Comparison of ENCODE assay signal across 17 cellular contexts in genomic region chr18:79494936-79495335, GRCh38.
DNase-seq lines count a peak whose midpoint lies in the region; ATAC-seq, FAIRE-seq and TF ChIP-seq lines count a peak whose summit lies in the region.
"Had no signal": no experiment of that assay in that cellular context is flagged by ENCODE, and none has a peak within 500 bp of the region (broad histone marks: within the 10 kb centered on the region; RNA-seq: fewer than 3 reads in every experiment).

No MANE protein-coding gene starts in this region.

- TF ChIP-seq CTCF in activated B cell treated with CpG ODN at 0.5 μM for 24 hours (IDR thresholded peaks at IDR 0.05) (no peak), spleen (IDR thresholded peaks at IDR 0.05 in 8 of 11, conservative IDR thresholded peaks at IDR 0.05 in 3 of 11) (no peak), esophagus muscularis mucosa (IDR thresholded peaks at IDR 0.05) (no peak)

- WGBS in spleen, 5 donors, result 95 to 97% (median 96%) methylated on average over 16 of the region's 16 CpGs
- 95% methylated on average over 11 of the region's 16 CpGs for WGBS in esophagus muscularis mucosa

- intact Hi-C loops in activated B cell treated with CpG ODN at 0.5 μM for 24 hours (cut with micrococcal nuclease) (no loop called here), spleen (cut with DNase I; ENCODE audit: low total_unique reads) (no loop called here), esophagus muscularis mucosa (cut with DNase I) (no loop called here)

- H3K4me1 ChIP-seq in spleen (peaks cover 8 to 42% (median 18%) of the 10 kb centered on the region in 6 donors), esophagus muscularis mucosa (peaks cover 6 to 26% (median 26%) of the 10 kb centered on the region in 4 donors)

- peaks cover 39% of the 10 kb centered on the region for H3K4me1 Mint-ChIP-seq in activated T-cell treated with anti-CD3 and anti-CD28 coated beads, Interleukin-2, amount 50 U/mL, for 24 hours (ENCODE audit: low read depth)
- H3K4me1 Mint-ChIP-seq in activated T-cell treated with anti-CD3 and anti-CD28 coated beads, Interleukin-2, amount 50 U/mL, for 4 hours (ENCODE audit: low read depth), result peaks cover 27% of the 10 kb centered on the region
- H3K4me1 Mint-ChIP-seq in activated B cell treated with CpG ODN at 0.5 μM for 24 hours (peaks cover 43% of the 10 kb centered on the region), memory B cell (peaks cover 21% of the 10 kb centered on the region)

- H3K27me3 ChIP-seq in spleen (replicated peaks in 1 of 7), result no peaks in the 10 kb centered on the region
- no peaks in the 10 kb centered on the region for H3K27me3 ChIP-seq in esophagus muscularis mucosa

- FAIRE-seq in frontal cortex (lab: Jason Lieb, UNC), result no peak

- H3K9me3 Mint-ChIP-seq in activated T-cell treated with anti-CD3 and anti-CD28 coated beads, Interleukin-2, amount 50 U/mL, for 24 hours, result peaks cover 23% of the 10 kb centered on the region
- H3K9me3 Mint-ChIP-seq in activated T-cell treated with anti-CD3 and anti-CD28 coated beads, Interleukin-2, amount 50 U/mL, for 4 hours, result peaks cover 25% of the 10 kb centered on the region
- H3K9me3 Mint-ChIP-seq in activated B cell treated with CpG ODN at 0.5 μM for 24 hours (peaks cover 17% of the 10 kb centered on the region), memory B cell (peaks cover 13% of the 10 kb centered on the region)

- no peak overlapping the region for H3K4me3 Mint-ChIP-seq in activated T-cell treated with anti-CD3 and anti-CD28 coated beads, Interleukin-2, amount 50 U/mL, for 24 hours
- no peak overlapping the region for H3K4me3 Mint-ChIP-seq in activated T-cell treated with anti-CD3 and anti-CD28 coated beads, Interleukin-2, amount 50 U/mL, for 4 hours
- H3K4me3 Mint-ChIP-seq in activated B cell treated with CpG ODN at 0.5 μM for 24 hours (no peak overlapping the region), memory B cell (peak overlapping the region; percentile 43)
- H3K4me3 Mint-ChIP-seq: effector memory CD8-positive, alpha-beta T cell had no signal

- H3K9me3 ChIP-seq in spleen, result peaks cover 0 to 35% (median 22%) of the 10 kb centered on the region in 8 donors
- peaks cover 0 to 14% (median 5%) of the 10 kb centered on the region in 4 donors for H3K9me3 ChIP-seq in esophagus muscularis mucosa

- no peak for ATAC-seq in activated T-cell treated with anti-CD3 and anti-CD28 coated beads, Interleukin-2, amount 50 U/mL, for 4 hours
- no peak for ATAC-seq in activated B cell treated with CpG ODN at 0.5 μM for 24 hours (ENCODE audit: low read depth)
- ATAC-seq in memory B cell (ENCODE audit: low read depth), result no peak
- ATAC-seq: effector memory CD8-positive, alpha-beta T cell had no signal

- TF ChIP-seq POLR2A in spleen (IDR thresholded peaks at IDR 0.05), result no peak
- no peak for TF ChIP-seq POLR2A in esophagus muscularis mucosa (IDR thresholded peaks at IDR 0.05; ENCODE audit: low read depth)

- peak overlapping the region; percentile 68 for H3K27ac Mint-ChIP-seq in activated T-cell treated with anti-CD3 and anti-CD28 coated beads, Interleukin-2, amount 50 U/mL, for 24 hours
- H3K27ac Mint-ChIP-seq in activated B cell treated with CpG ODN at 0.5 μM for 24 hours (peak overlapping the region; percentile 65), memory B cell (peak overlapping the region; percentile 93)

- DNase-seq in activated T-cell treated with anti-CD3 and anti-CD28 coated beads, Interleukin-2, amount 50 U/mL, for 24 hours, result no peak
- DNase-seq in activated T-cell treated with anti-CD3 and anti-CD28 coated beads, Interleukin-2, amount 50 U/mL, for 4 hours, result no peak
- DNase-seq in activated B cell treated with CpG ODN at 0.5 μM for 24 hours (no peak), memory B cell (ENCODE audit: low spot score in 2 of 2) (no peak), spleen (peak; percentile 61), frontal cortex (ENCODE audit: low spot score in 2 of 2) (no peak), esophagus muscularis mucosa (ENCODE audit: extremely low spot score) (no peak), NCI-H187 (lab: John Stamatoyannopoulos, UW) (no peak)
- DNase-seq: anterior cingulate cortex; DMS53; effector memory CD8-positive, alpha-beta T cell; GM23248; Karpas-422; NCI-H1092 treated with DMSO at 0.1 percent for 48 hours; NCI-H526; nucleus accumbens; stimulated activated CD4-positive, alpha-beta T cell treated with anti-CD3 and anti-CD28 coated beads, Interleukin-4, amount 100 ng/mL, for 24 hours had no signal

- H3K4me3 ChIP-seq in spleen, result no peak overlapping the region
- H3K4me3 ChIP-seq in esophagus muscularis mucosa, result no peak overlapping the region
- H3K4me3 ChIP-seq: GM23248 had no signal

- H3K36me3 Mint-ChIP-seq in activated T-cell treated with anti-CD3 and anti-CD28 coated beads, Interleukin-2, amount 50 U/mL, for 24 hours (ENCODE audit: low read depth), result peaks cover 82% of the 10 kb centered on the region
- peaks cover 52% of the 10 kb centered on the region for H3K36me3 Mint-ChIP-seq in activated T-cell treated with anti-CD3 and anti-CD28 coated beads, Interleukin-2, amount 50 U/mL, for 4 hours (ENCODE audit: insufficient read depth)
- H3K36me3 Mint-ChIP-seq in activated B cell treated with CpG ODN at 0.5 μM for 24 hours (ENCODE audit: low read depth) (peaks cover 64% of the 10 kb centered on the region), memory B cell (peaks cover 35% of the 10 kb centered on the region)

- no peaks in the 10 kb centered on the region for H3K27me3 Mint-ChIP-seq in activated T-cell treated with anti-CD3 and anti-CD28 coated beads, Interleukin-2, amount 50 U/mL, for 24 hours
- no peaks in the 10 kb centered on the region for H3K27me3 Mint-ChIP-seq in activated T-cell treated with anti-CD3 and anti-CD28 coated beads, Interleukin-2, amount 50 U/mL, for 4 hours (ENCODE audit: low read depth)
- H3K27me3 Mint-ChIP-seq in activated B cell treated with CpG ODN at 0.5 μM for 24 hours (no peaks in the 10 kb centered on the region), memory B cell (no peaks in the 10 kb centered on the region)
- H3K27me3 Mint-ChIP-seq: effector memory CD8-positive, alpha-beta T cell had no signal

- H3K36me3 ChIP-seq in spleen, result peaks cover 0 to 72% (median 17%) of the 10 kb centered on the region in 6 donors
- H3K36me3 ChIP-seq in esophagus muscularis mucosa, result peaks cover 9 to 38% (median 32%) of the 10 kb centered on the region in 4 donors

- CTCF ChIA-PET in activated B cell treated with CpG ODN at 0.5 μM for 24 hours (lab: Charles Lee), result interaction anchor here (0.8 kb wide), 1 partner anchor 98 kb away, joined by 3 read pairs; no protein-coding TSS in a partner anchor

- no peak for TF ChIP-seq EP300 in esophagus muscularis mucosa (IDR thresholded peaks at IDR 0.05)

- POLR2A ChIA-PET in activated B cell treated with CpG ODN at 0.5 μM for 24 hours (lab: Charles Lee), result interaction anchor here (1.3 to 4.7 kb wide), 2 partner anchors 13 to 89 kb away, joined by 7 to 40 read pairs; no protein-coding TSS in a partner anchor

- H3K27ac ChIP-seq in spleen (peak overlapping the region in 1 of 8 donors; percentile 70), esophagus muscularis mucosa (replicated peaks in 1 of 4) (no peak overlapping the region)
- H3K27ac ChIP-seq: GM23248 had no signal
